ENCODE assay signal across 1 cellular context in the genomic region with DNA sequence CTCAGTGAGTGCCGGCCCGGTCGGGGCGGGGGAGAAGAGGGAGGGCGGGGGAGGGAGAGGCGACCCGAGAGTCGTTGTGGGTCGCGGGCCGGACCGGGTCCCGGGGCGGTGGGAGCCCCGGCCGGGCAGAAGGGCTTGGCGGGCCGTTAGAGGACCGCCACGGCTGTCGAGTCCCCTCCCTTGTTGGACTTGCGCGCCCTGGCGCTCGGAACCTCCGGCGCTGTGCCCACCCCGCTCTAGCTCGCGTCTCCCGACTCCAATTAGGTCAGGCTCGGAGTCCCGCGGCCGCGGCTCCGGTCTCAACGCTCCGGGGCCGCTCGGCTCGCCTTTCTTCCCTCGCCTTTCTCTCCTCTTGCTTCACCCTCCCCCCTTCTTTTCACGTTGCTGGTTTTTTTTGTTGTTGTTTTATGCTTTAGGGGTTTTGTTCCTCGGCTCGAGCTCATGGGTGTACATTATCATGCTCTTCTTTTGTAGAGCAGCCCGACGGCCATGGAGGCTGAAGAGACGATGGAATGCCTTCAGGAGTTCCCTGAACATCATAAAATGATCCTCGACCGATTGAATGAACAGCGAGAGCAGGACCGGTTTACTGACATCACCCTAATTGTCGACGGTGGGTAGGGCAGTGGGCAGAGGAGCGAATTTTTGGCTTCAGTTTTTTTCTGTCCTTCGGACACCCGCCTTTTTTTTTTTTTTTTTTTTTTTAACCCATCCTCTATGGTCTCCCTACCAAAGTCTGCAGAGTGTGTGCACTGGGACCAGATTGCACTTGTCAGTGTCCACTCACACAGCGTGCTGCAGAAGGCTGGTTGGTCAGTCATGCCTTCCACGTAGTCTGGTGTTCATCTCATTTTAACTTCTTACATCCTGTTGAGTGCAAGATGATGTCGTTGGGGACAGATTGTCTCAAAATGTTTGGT.
TF ChIP-seq lines count a peak whose summit lies in the region.

No MANE protein-coding gene starts in this region.

TF ChIP-seq in K562, 482 proteins besides CTCF, POLR2A, EP300 and RAD21 (continued from another document and continues in another):
- TF ChIP-seq KDM2B (CRISPR knock-in tag; IDR thresholded peaks at IDR 0.05): 0 out of 2 replicates have a peak, but pooled peaks have one; percentile 82
- TF ChIP-seq, protein P1, sequence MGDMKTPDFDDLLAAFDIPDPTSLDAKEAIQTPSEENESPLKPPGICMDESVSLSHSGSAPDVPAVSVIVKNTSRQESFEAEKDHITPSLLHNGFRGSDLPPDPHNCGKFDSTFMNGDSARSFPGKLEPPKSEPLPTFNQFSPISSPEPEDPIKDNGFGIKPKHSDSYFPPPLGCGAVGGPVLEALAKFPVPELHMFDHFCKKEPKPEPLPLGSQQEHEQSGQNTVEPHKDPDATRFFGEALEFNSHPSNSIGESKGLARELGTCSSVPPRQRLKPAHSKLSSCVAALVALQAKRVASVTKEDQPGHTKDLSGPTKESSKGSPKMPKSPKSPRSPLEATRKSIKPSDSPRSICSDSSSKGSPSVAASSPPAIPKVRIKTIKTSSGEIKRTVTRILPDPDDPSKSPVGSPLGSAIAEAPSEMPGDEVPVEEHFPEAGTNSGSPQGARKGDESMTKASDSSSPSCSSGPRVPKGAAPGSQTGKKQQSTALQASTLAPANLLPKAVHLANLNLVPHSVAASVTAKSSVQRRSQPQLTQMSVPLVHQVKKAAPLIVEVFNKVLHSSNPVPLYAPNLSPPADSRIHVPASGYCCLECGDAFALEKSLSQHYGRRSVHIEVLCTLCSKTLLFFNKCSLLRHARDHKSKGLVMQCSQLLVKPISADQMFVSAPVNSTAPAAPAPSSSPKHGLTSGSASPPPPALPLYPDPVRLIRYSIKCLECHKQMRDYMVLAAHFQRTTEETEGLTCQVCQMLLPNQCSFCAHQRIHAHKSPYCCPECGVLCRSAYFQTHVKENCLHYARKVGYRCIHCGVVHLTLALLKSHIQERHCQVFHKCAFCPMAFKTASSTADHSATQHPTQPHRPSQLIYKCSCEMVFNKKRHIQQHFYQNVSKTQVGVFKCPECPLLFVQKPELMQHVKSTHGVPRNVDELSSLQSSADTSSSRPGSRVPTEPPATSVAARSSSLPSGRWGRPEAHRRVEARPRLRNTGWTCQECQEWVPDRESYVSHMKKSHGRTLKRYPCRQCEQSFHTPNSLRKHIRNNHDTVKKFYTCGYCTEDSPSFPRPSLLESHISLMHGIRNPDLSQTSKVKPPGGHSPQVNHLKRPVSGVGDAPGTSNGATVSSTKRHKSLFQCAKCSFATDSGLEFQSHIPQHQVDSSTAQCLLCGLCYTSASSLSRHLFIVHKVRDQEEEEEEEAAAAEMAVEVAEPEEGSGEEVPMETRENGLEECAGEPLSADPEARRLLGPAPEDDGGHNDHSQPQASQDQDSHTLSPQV (IDR thresholded peaks at IDR 0.05): no peak
- no peak for TF ChIP-seq BCL6 (CRISPR knock-in tag; IDR thresholded peaks at IDR 0.05)
- TF ChIP-seq, protein P2, sequence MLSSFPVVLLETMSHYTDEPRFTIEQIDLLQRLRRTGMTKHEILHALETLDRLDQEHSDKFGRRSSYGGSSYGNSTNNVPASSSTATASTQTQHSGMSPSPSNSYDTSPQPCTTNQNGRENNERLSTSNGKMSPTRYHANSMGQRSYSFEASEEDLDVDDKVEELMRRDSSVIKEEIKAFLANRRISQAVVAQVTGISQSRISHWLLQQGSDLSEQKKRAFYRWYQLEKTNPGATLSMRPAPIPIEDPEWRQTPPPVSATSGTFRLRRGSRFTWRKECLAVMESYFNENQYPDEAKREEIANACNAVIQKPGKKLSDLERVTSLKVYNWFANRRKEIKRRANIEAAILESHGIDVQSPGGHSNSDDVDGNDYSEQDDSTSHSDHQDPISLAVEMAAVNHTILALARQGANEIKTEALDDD (IDR thresholded peaks at IDR 0.05): 0 out of 2 replicates have a peak, but pooled peaks have one; percentile 34
- no peak for TF ChIP-seq ZKSCAN8 (CRISPR knock-in tag; IDR thresholded peaks at IDR 0.05)
- TF ChIP-seq ASH1L (IDR thresholded peaks at IDR 0.05; ENCODE audit: borderline replicate concordance, low read depth, partially characterized antibody): peak; percentile 22
- no peak; the same call in 1 of the 2 replicates for TF ChIP-seq XRCC5 (IDR thresholded peaks at IDR 0.05; ENCODE audit: low read depth, low read length)
- peak; percentile 58 for TF ChIP-seq NFRKB (IDR thresholded peaks at IDR 0.05; ENCODE audit: low read depth)
- TF ChIP-seq, protein P3, sequence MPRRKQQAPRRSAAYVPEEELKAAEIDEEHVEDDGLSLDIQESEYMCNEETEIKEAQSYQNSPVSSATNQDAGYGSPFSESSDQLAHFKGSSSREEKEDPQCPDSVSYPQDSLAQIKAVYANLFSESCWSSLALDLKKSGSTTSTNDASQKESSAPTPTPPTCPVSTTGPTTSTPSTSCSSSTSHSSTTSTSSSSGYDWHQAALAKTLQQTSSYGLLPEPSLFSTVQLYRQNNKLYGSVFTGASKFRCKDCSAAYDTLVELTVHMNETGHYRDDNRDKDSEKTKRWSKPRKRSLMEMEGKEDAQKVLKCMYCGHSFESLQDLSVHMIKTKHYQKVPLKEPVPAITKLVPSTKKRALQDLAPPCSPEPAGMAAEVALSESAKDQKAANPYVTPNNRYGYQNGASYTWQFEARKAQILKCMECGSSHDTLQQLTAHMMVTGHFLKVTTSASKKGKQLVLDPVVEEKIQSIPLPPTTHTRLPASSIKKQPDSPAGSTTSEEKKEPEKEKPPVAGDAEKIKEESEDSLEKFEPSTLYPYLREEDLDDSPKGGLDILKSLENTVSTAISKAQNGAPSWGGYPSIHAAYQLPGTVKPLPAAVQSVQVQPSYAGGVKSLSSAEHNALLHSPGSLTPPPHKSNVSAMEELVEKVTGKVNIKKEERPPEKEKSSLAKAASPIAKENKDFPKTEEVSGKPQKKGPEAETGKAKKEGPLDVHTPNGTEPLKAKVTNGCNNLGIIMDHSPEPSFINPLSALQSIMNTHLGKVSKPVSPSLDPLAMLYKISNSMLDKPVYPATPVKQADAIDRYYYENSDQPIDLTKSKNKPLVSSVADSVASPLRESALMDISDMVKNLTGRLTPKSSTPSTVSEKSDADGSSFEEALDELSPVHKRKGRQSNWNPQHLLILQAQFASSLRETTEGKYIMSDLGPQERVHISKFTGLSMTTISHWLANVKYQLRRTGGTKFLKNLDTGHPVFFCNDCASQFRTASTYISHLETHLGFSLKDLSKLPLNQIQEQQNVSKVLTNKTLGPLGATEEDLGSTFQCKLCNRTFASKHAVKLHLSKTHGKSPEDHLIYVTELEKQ (CRISPR knock-in tag; IDR thresholded peaks at IDR 0.05): no peak
- no peak for TF ChIP-seq GATAD2B (IDR thresholded peaks at IDR 0.05; ENCODE audit: borderline replicate concordance)
- 0 out of 2 replicates have a peak, but pooled peaks have one; percentile 9 for TF ChIP-seq ELF1 (tag; IDR thresholded peaks at IDR 0.05)
- no peak for TF ChIP-seq ZNF408 (CRISPR knock-in tag; IDR thresholded peaks at IDR 0.05; ENCODE audit: low read depth)
- TF ChIP-seq, protein P4, sequence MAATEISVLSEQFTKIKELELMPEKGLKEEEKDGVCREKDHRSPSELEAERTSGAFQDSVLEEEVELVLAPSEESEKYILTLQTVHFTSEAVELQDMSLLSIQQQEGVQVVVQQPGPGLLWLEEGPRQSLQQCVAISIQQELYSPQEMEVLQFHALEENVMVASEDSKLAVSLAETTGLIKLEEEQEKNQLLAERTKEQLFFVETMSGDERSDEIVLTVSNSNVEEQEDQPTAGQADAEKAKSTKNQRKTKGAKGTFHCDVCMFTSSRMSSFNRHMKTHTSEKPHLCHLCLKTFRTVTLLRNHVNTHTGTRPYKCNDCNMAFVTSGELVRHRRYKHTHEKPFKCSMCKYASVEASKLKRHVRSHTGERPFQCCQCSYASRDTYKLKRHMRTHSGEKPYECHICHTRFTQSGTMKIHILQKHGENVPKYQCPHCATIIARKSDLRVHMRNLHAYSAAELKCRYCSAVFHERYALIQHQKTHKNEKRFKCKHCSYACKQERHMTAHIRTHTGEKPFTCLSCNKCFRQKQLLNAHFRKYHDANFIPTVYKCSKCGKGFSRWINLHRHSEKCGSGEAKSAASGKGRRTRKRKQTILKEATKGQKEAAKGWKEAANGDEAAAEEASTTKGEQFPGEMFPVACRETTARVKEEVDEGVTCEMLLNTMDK (IDR thresholded peaks at IDR 0.05; ENCODE audit: borderline replicate concordance, insufficient read depth, low read depth, low read length, poor library complexity, severe bottlenecking): peak; percentile 8
- peak; percentile 51 for TF ChIP-seq CHD1 (IDR thresholded peaks at IDR 0.05; ENCODE audit: low read length)
- TF ChIP-seq RB1 (IDR thresholded peaks at IDR 0.05; ENCODE audit: low read depth): peak; percentile 44; the same call in 1 of the 2 replicates
- TF ChIP-seq SIRT6 (IDR thresholded peaks at IDR 0.05; ENCODE audit: low read depth, low read length): no peak
- no peak for TF ChIP-seq ZNF224 (CRISPR knock-in tag; IDR thresholded peaks at IDR 0.05)
- 0 out of 2 replicates have a peak, but pooled peaks have one; percentile 36 for TF ChIP-seq SREBF1 (IDR thresholded peaks at IDR 0.05; ENCODE audit: borderline replicate concordance, low read depth, low read length)
- peak; percentile 69 for TF ChIP-seq BRD9 (IDR thresholded peaks at IDR 0.05; ENCODE audit: low read depth, partially characterized antibody)
- no peak for TF ChIP-seq DDX20 (tag; IDR thresholded peaks at IDR 0.05; ENCODE audit: low read depth)
- peak; percentile 56; the same call in 1 of the 2 replicates for TF ChIP-seq SMARCE1 (IDR thresholded peaks at IDR 0.05)
- 0 out of 2 replicates have a peak, but pooled peaks have one; percentile 11 for TF ChIP-seq ZNF316 (IDR thresholded peaks at IDR 0.05)
- 0 out of 2 replicates have a peak, but pooled peaks have one; percentile 61 for TF ChIP-seq SMARCA4 (IDR thresholded peaks at IDR 0.05)
- peak; percentile 81 for TF ChIP-seq PCBP1 (IDR thresholded peaks at IDR 0.05; ENCODE audit: low read depth, low read length, poor library complexity, severe bottlenecking)
- TF ChIP-seq TSC22D4 (tag; IDR thresholded peaks at IDR 0.05): no peak
- peak; percentile 54 for TF ChIP-seq ZFX (CRISPR knock-in tag; IDR thresholded peaks at IDR 0.05)
- TF ChIP-seq, protein P5, sequence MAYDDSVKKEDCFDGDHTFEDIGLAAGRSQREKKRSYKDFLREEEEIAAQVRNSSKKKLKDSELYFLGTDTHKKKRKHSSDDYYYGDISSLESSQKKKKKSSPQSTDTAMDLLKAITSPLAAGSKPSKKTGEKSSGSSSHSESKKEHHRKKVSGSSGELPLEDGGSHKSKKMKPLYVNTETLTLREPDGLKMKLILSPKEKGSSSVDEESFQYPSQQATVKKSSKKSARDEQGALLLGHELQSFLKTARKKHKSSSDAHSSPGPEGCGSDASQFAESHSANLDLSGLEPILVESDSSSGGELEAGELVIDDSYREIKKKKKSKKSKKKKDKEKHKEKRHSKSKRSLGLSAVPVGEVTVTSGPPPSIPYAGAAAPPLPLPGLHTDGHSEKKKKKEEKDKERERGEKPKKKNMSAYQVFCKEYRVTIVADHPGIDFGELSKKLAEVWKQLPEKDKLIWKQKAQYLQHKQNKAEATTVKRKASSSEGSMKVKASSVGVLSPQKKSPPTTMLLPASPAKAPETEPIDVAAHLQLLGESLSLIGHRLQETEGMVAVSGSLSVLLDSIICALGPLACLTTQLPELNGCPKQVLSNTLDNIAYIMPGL (CRISPR knock-in tag; IDR thresholded peaks at IDR 0.05): 0 out of 2 replicates have a peak, but pooled peaks have one; percentile 71
- peak; percentile 60 for TF ChIP-seq CCNT2 (IDR thresholded peaks at IDR 0.05; ENCODE audit: borderline replicate concordance, extremely low read depth, insufficient read length, low read depth, low read length)
- TF ChIP-seq, protein P6, sequence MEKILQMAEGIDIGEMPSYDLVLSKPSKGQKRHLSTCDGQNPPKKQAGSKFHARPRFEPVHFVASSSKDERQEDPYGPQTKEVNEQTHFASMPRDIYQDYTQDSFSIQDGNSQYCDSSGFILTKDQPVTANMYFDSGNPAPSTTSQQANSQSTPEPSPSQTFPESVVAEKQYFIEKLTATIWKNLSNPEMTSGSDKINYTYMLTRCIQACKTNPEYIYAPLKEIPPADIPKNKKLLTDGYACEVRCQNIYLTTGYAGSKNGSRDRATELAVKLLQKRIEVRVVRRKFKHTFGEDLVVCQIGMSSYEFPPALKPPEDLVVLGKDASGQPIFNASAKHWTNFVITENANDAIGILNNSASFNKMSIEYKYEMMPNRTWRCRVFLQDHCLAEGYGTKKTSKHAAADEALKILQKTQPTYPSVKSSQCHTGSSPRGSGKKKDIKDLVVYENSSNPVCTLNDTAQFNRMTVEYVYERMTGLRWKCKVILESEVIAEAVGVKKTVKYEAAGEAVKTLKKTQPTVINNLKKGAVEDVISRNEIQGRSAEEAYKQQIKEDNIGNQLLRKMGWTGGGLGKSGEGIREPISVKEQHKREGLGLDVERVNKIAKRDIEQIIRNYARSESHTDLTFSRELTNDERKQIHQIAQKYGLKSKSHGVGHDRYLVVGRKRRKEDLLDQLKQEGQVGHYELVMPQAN (IDR thresholded peaks at IDR 0.05; ENCODE audit: borderline replicate concordance): peak; percentile 80
- TF ChIP-seq L3MBTL2 (IDR thresholded peaks at IDR 0.05): 0 out of 2 replicates have a peak, but pooled peaks have one; percentile 21
- TF ChIP-seq SAP30 (IDR thresholded peaks at IDR 0.05; ENCODE audit: borderline replicate concordance, insufficient read depth, low read depth, low read length, poor library complexity, severe bottlenecking): peak; percentile 75
- 0 out of 2 replicates have a peak, but pooled peaks have one; percentile 7 for TF ChIP-seq TAL1 (IDR thresholded peaks at IDR 0.05)
- TF ChIP-seq SIN3A (IDR thresholded peaks at IDR 0.05; ENCODE audit: borderline replicate concordance in 2 of 2, control insufficient read depth in 1 of 2, low read depth in 2 of 2, low read length in 2 of 2): peak in 1 of 2 experiments; percentile 26; a peak in 1 of 4 replicates
- no peak for TF ChIP-seq ZNF668 (CRISPR knock-in tag; IDR thresholded peaks at IDR 0.05)
- TF ChIP-seq, protein P7, sequence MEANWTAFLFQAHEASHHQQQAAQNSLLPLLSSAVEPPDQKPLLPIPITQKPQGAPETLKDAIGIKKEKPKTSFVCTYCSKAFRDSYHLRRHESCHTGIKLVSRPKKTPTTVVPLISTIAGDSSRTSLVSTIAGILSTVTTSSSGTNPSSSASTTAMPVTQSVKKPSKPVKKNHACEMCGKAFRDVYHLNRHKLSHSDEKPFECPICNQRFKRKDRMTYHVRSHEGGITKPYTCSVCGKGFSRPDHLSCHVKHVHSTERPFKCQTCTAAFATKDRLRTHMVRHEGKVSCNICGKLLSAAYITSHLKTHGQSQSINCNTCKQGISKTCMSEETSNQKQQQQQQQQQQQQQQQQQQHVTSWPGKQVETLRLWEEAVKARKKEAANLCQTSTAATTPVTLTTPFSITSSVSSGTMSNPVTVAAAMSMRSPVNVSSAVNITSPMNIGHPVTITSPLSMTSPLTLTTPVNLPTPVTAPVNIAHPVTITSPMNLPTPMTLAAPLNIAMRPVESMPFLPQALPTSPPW (CRISPR knock-in tag; IDR thresholded peaks at IDR 0.05): peak; percentile 94
- peak; percentile 29 for TF ChIP-seq TAF1 (IDR thresholded peaks at IDR 0.05; ENCODE audit: control insufficient read depth, extremely low read depth, insufficient read depth, low read length, severe bottlenecking)
- TF ChIP-seq PYGO2 (tag; IDR thresholded peaks at IDR 0.05): no peak
- TF ChIP-seq LCOR (CRISPR knock-in tag; IDR thresholded peaks at IDR 0.05): no peak
- TF ChIP-seq ZC3H11A (IDR thresholded peaks at IDR 0.05; ENCODE audit: low read depth, low read length): no peak
- TF ChIP-seq ZNF174 (CRISPR knock-in tag; IDR thresholded peaks at IDR 0.05): no peak
- peak; percentile 78; the same call in 1 of the 2 replicates for TF ChIP-seq KAT7 (CRISPR knock-in tag; IDR thresholded peaks at IDR 0.05; ENCODE audit: borderline replicate concordance)
- 0 out of 2 replicates have a peak, but pooled peaks have one; percentile 23 for TF ChIP-seq ZNF444 (CRISPR knock-in tag; IDR thresholded peaks at IDR 0.05)
- peak in 1 of 3 experiments; percentile 37 for TF ChIP-seq YY1 (IDR thresholded peaks at IDR 0.05; ENCODE audit: borderline replicate concordance in 1 of 3, control insufficient read depth in 1 of 3, extremely low read depth in 1 of 3, insufficient read depth in 3 of 3, insufficient read length in 1 of 3, insufficient replicate concordance in 2 of 3, low read depth in 1 of 3, low read length in 2 of 3)
